Comparison of ENCODE assay signal across 10 cellular contexts in the genomic region with DNA sequence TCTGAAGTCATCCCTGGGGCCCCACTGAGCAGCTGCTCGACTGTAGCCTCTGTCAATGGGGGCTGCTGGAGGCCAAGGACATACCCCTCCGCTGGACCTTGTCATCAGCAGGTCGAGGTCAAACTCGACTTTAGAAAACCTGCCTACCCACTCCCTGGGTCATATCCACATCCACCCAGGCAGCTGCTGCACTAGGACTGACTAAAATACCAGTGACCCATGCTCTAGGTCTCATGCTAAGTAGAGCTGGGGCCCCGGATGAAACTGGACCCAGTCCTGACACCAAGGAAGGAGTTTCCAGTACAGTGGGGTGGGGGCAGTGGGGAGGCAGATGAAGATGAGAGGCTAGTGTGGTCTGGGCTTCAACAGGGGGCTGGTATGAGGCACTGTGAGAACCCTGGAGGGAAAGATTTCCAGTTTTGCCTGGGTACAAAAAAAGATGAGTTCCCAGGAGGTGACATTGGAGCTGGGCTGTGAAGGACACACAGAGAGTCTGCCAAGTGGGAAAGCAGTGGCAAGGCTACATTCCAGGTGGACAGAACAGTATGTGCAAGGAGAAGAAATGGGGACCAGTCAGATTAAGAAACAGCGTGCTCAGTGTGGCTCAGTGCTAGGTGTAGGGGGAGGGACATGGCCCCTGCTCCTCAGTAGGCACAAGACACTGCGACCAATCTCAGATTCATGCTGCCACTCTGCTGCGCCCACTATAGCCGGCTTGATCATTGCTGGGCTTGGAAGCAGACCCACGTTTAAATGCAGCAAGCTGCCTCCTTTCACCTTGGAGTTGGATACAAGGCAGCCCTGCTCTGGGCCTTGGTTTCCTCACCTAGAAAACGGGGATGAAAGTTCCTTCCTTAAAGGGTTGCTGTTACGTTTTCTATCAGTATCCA. TPM values are rescaled to one million over a fixed set of nuclear protein-coding genes. Genes with fewer than 3 reads are reported as not detected.
DNase-seq lines count a peak whose midpoint lies in the region; FAIRE-seq and TF ChIP-seq lines count a peak whose summit lies in the region.
"Had no signal": no experiment of that assay in that cellular context is flagged by ENCODE, and none has a peak within 500 bp of the region (broad histone marks: within the 10 kb centered on the region; RNA-seq: fewer than 3 reads in every experiment).

No MANE protein-coding gene starts in this region.

- no peak for DNase-seq in OCI-LY7 (ENCODE audit: low spot score)
- no peak for DNase-seq in H1 (ENCODE audit: low read depth in 1 of 2, low spot score in 2 of 2)
- no peak for DNase-seq in neural progenitor cell (ENCODE audit: low spot score)
- DNase-seq in EL, result no peak
- no peak for DNase-seq in NCI-H446 treated with DMSO at 0.1 percent for 48 hours (lab: John Stamatoyannopoulos, UW)
- DNase-seq in GDM1 (lab: John Stamatoyannopoulos, UW), result no peak
- no peak for DNase-seq in NCI-H1048 (lab: John Stamatoyannopoulos, UW)
- DNase-seq: DMS53, foreskin melanocyte had no signal

- peaks cover 3% of the 10 kb centered on the region for H3F3A ChIP-seq in neural progenitor cell (ENCODE audit: low read depth)

- H3K4me2 ChIP-seq in BLaER1 treated with 17β-estradiol and CSF1 and Interleukin-3, amounts not matched to agents 10 nM and 100 nM, result peak overlapping the region; percentile 88 to 99 (median 90)
- H3K4me2 ChIP-seq in OCI-LY7 (ENCODE audit: low read length) (peak overlapping the region; percentile 79), H1 (ENCODE audit: insufficient read depth in 1 of 2, low read depth in 2 of 2, low read length in 2 of 2) (no peak overlapping the region), neural progenitor cell (peak overlapping the region; percentile 8)

- 87% methylated on average over 12 of the region's 12 CpGs; no CpG with 5 or more reads in 1 of the 2 experiments for WGBS in H1 (ENCODE audit: extremely low coverage in 1 of 2, insufficient coverage in 1 of 2, insufficient read length in 1 of 2, insufficient replicate concordance in 2 of 2, low coverage in 1 of 2, low lambda C conversion rate in 2 of 2, missing lambda C conversion rate in 1 of 2), 2 experiments

- H2AFZ ChIP-seq in OCI-LY7 (ENCODE audit: low read length) (no peak overlapping the region), H1 (ENCODE audit: low read length) (no peak overlapping the region), neural progenitor cell (replicated peaks) (no peak overlapping the region)

- POLR2A ChIA-PET in OCI-LY7 (lab: Charles Lee), result interaction anchor here (1.3 to 4.2 kb wide), 2 partner anchors 11 to 21 kb away, joined by 4 to 22 read pairs; no protein-coding TSS in a partner anchor
- POLR2A ChIA-PET in H1 (lab: Charles Lee; ENCODE audit: partially characterized antibody), result interaction anchor here (0.7 to 3.9 kb wide), 10 partner anchors 9 to 170 kb away, joined by 3 to 29 read pairs (median 5); no protein-coding TSS in a partner anchor

- peak overlapping the region; percentile 44 for H3K4me3 Mint-ChIP-seq in neural progenitor cell

- TF ChIP-seq CTCF in OCI-LY7 (conservative IDR thresholded peaks at IDR 0.05; ENCODE audit: low read length) (no peak), H1 (IDR thresholded peaks at IDR 0.05; ENCODE audit: control extremely low read depth in 1 of 3, insufficient read depth in 1 of 3, low read depth in 1 of 3, low read length in 3 of 3) (no peak), neural progenitor cell (IDR thresholded peaks at IDR 0.05) (no peak)

- H3K18ac ChIP-seq in H1 (ENCODE audit: extremely low read depth, low read length), result no peak overlapping the region

- TF ChIP-seq EP300 in H1 (IDR thresholded peaks at IDR 0.05; ENCODE audit: borderline replicate concordance in 1 of 2, low read depth in 2 of 2, low read length in 2 of 2), result no peak

- peak overlapping the region; percentile 32 for H3K27ac Mint-ChIP-seq in neural progenitor cell

- H3K27me3 Mint-ChIP-seq in neural progenitor cell (ENCODE audit: insufficient read depth, low read depth), result peaks cover 11% of the 10 kb centered on the region

- H3K9ac ChIP-seq in BLaER1 treated with 17β-estradiol and CSF1 and Interleukin-3, amounts not matched to agents 10 nM and 100 nM, result peak overlapping the region in 7 of 11 experiments; percentile 1 to 54 (median 13); a peak in 7 of 22 replicates
- H3K9ac ChIP-seq in H1 (replicated peaks in 1 of 4; ENCODE audit: extremely low read depth in 1 of 4, low read depth in 3 of 4, low read length in 3 of 4) (no peak overlapping the region), neural progenitor cell (peak overlapping the region; percentile 28)

- no peak overlapping the region for H2BK5ac ChIP-seq in H1 (ENCODE audit: low read depth, low read length)

- CTCF ChIA-PET in OCI-LY7 (lab: Charles Lee; ENCODE audit: unreplicated experiment) (no interaction called here), H1 (lab: Charles Lee; ENCODE audit: partially characterized antibody) (interaction anchor here (0.7 to 2.1 kb wide), 6 partner anchors 8 to 211 kb away, joined by 3 to 9 read pairs (median 3); no protein-coding TSS in a partner anchor)

- H3K4ac ChIP-seq in H1 (replicated peaks; ENCODE audit: insufficient read length, low read depth, low read length), result no peak overlapping the region

- no peak overlapping the region for H2BK15ac ChIP-seq in H1 (ENCODE audit: low read length)

- H3K9me2 ChIP-seq in OCI-LY7 (ENCODE audit: insufficient read depth, low read length), result no peaks in the 10 kb centered on the region

- BruUV-seq in OCI-LY7 (replicated peaks; lab: Mats Ljungman, UMichigan), result no TSS peak

- no peak overlapping the region for H4K5ac ChIP-seq in H1 (ENCODE audit: insufficient read length, low read depth, low read length)

- H2BK12ac ChIP-seq in H1 (ENCODE audit: low read depth, low read length), result no peak overlapping the region

- no peak; a peak in 1 of 3 replicates for TF ChIP-seq POLR2A in H1 (IDR thresholded peaks at IDR 0.05; ENCODE audit: control extremely low read depth in 1 of 2, low read depth in 2 of 2, low read length in 2 of 2)

- H3K14ac ChIP-seq in H1 (ENCODE audit: insufficient read length), result no peak overlapping the region

- no peaks in the 10 kb centered on the region for H3K23me2 ChIP-seq in H1 (ENCODE audit: low read depth, low read length)

- no peak overlapping the region for H3K23ac ChIP-seq in H1 (ENCODE audit: insufficient read length)

- H3K56ac ChIP-seq in H1 (replicated peaks; ENCODE audit: insufficient read length, low read depth, low read length), result no peak overlapping the region

- peak overlapping the region in 7 of 11 experiments; percentile 22 to 70 (median 39); a peak in 9 of 22 replicates for H3K27ac ChIP-seq in BLaER1 treated with 17β-estradiol and CSF1 and Interleukin-3, amounts not matched to agents 10 nM and 100 nM
- H3K27ac ChIP-seq in OCI-LY7 (ENCODE audit: low read depth, low read length, poor library complexity, severe bottlenecking) (peak overlapping the region; percentile 93), H1 (ENCODE audit: low read depth, low read length) (no peak overlapping the region), neural progenitor cell (no peak overlapping the region)

- no peak overlapping the region for H2AK5ac ChIP-seq in H1 (ENCODE audit: low read depth, low read length)

- no peak overlapping the region for H2BK120ac ChIP-seq in H1 (replicated peaks; ENCODE audit: low read depth, low read length)

- no peak overlapping the region for H2BK20ac ChIP-seq in H1 (ENCODE audit: low read length)

- peaks cover 34 to 100% (median 95%) of the 10 kb centered on the region in 11 experiments; a peak in 21 of 22 replicates for H4K20me1 ChIP-seq in BLaER1 treated with 17β-estradiol and CSF1 and Interleukin-3, amounts not matched to agents 10 nM and 100 nM
- peaks cover 9% of the 10 kb centered on the region; the same call in 1 of the 2 replicates for H4K20me1 ChIP-seq in OCI-LY7 (ENCODE audit: insufficient read depth, low read length)
- peaks cover 63 to 68% of the 10 kb centered on the region in 2 experiments for H4K20me1 ChIP-seq in H1 (replicated peaks in 1 of 2; ENCODE audit: control insufficient read depth in 1 of 2, insufficient read depth in 2 of 2, low read length in 2 of 2)
- peaks cover 100% of the 10 kb centered on the region for H4K20me1 ChIP-seq in neural progenitor cell (ENCODE audit: low read depth)

- H4K8ac ChIP-seq in H1 (ENCODE audit: extremely low read depth, insufficient read depth, low read length), result 0 out of 2 replicates have a peak overlapping the region, but pooled peaks have one; percentile 4

- H3K36me3 Mint-ChIP-seq in neural progenitor cell, result peaks cover 48% of the 10 kb centered on the region

- peaks cover 29% of the 10 kb centered on the region for H3K79me1 ChIP-seq in H1 (ENCODE audit: low read depth, low read length)

- H3K27me3 ChIP-seq in BLaER1 treated with 17β-estradiol and CSF1 and Interleukin-3, amounts not matched to agents 10 nM and 100 nM, result no peaks in the 10 kb centered on the region
- H3K27me3 ChIP-seq in H1 (replicated peaks in 1 of 4; ENCODE audit: control insufficient read depth in 3 of 4, extremely low read depth in 1 of 4, insufficient read depth in 3 of 4, low read length in 3 of 4) (no peaks in the 10 kb centered on the region), neural progenitor cell (no peaks in the 10 kb centered on the region)

- no peak for FAIRE-seq in H1 (lab: Jason Lieb, UNC)

- intact Hi-C loops in OCI-LY7 (cut with micrococcal nuclease; ENCODE audit: unreplicated experiment), result no loop called here

- H3K79me2 ChIP-seq in OCI-LY7 (ENCODE audit: insufficient read depth, low read depth, low read length), result peaks cover 92% of the 10 kb centered on the region
- peaks cover 55 to 99% of the 10 kb centered on the region in 2 experiments for H3K79me2 ChIP-seq in H1 (ENCODE audit: control insufficient read depth in 1 of 2, insufficient read depth in 2 of 2, low read length in 2 of 2)
- H3K79me2 ChIP-seq in neural progenitor cell (ENCODE audit: low read depth), result peaks cover 100% of the 10 kb centered on the region

- H3K4me1 ChIP-seq in BLaER1 treated with 17β-estradiol and CSF1 and Interleukin-3, amounts not matched to agents 10 nM and 100 nM, result peaks cover 97 to 100% (median 100%) of the 10 kb centered on the region in 10 experiments
- H3K4me1 ChIP-seq in OCI-LY7 (ENCODE audit: insufficient read depth, low read length, poor library complexity, severe bottlenecking) (peaks cover 100% of the 10 kb centered on the region), H1 (replicated peaks in 1 of 4; ENCODE audit: control insufficient read depth in 3 of 4, insufficient read depth in 4 of 4, low read length in 3 of 4) (peaks cover 19 to 42% (median 30%) of the 10 kb centered on the region in 4 experiments), neural progenitor cell (peaks cover 40% of the 10 kb centered on the region)

- TF ChIP-seq RAD21 in H1 (IDR thresholded peaks at IDR 0.05 in 1 of 2, conservative IDR thresholded peaks at IDR 0.05 in 1 of 2; ENCODE audit: low read depth in 2 of 2, low read length in 2 of 2), result no peak

- peaks cover 20 to 58% (median 40%) of the 10 kb centered on the region in 11 experiments; a peak in 21 of 22 replicates for H3K36me3 ChIP-seq in BLaER1 treated with 17β-estradiol and CSF1 and Interleukin-3, amounts not matched to agents 10 nM and 100 nM
- peaks cover 82% of the 10 kb centered on the region for H3K36me3 ChIP-seq in OCI-LY7 (ENCODE audit: insufficient read depth, low read length)
- peaks cover 13 to 62% (median 32%) of the 10 kb centered on the region in 4 experiments for H3K36me3 ChIP-seq in H1 (ENCODE audit: control insufficient read depth in 2 of 4, insufficient read depth in 4 of 4, low read length in 3 of 4)
- H3K36me3 ChIP-seq in neural progenitor cell, result peaks cover 10% of the 10 kb centered on the region

- no peaks in the 10 kb centered on the region for H3K9me3 ChIP-seq in BLaER1 treated with 17β-estradiol and CSF1 and Interleukin-3, amounts not matched to agents 10 nM and 100 nM (replicated peaks in 1 of 11)
- H3K9me3 ChIP-seq in OCI-LY7 (ENCODE audit: low read length), result no peaks in the 10 kb centered on the region
- no peaks in the 10 kb centered on the region for H3K9me3 ChIP-seq in H1 (ENCODE audit: insufficient read depth in 2 of 2, low read depth in 1 of 2, low read length in 1 of 2)
- H3K9me3 ChIP-seq in neural progenitor cell (ENCODE audit: low read depth), result no peaks in the 10 kb centered on the region

- H3K4me1 Mint-ChIP-seq in neural progenitor cell, result peaks cover 89% of the 10 kb centered on the region

- no peak overlapping the region for H4K91ac ChIP-seq in H1 (replicated peaks; ENCODE audit: insufficient read length, low read length)

- no peaks in the 10 kb centered on the region for H3K9me3 Mint-ChIP-seq in neural progenitor cell

- H3K4me3 ChIP-seq in BLaER1 treated with 17β-estradiol and CSF1 and Interleukin-3, amounts not matched to agents 10 nM and 100 nM, result no peak overlapping the region
- H3K4me3 ChIP-seq in OCI-LY7 (ENCODE audit: low read depth, low read length, poor library complexity, severe bottlenecking) (peak overlapping the region; percentile 43), H1 (ENCODE audit: extremely low read depth in 1 of 4, insufficient read depth in 2 of 4, low read depth in 3 of 4, low read length in 4 of 4) (no peak overlapping the region), neural progenitor cell (no peak overlapping the region)

RNA-seq across cellular contexts. Expression of a gene that starts 12.3 kb away (rescaled TPM):
- total RNA-seq in OCI-LY7 (2014; rRNA removed; shearing (Covaris generic)), result 45.7 and 66.6 TPM in 2 replicates
- total RNA-seq in OCI-LY7 (2022) (78.9 and 93.4 TPM in 2 replicates), neural progenitor cell (ENCODE audit: low replicate concordance) (303 and 720 TPM in 2 replicates)
- 230 and 239 TPM in 2 replicates for total RNA-seq in H1 (2021; fragmentation: NEBNext Ultra II Directional; extraction: Animal tissue kit (Norgen Biotek cat#: 25700))
- 308 and 434 TPM in 2 replicates for polyA plus RNA-seq in H1 (2011; rRNA removed)
- polyA plus RNA-seq in H1 (2011; cell fraction: cytosol; rRNA removed), result 236 TPM
- polyA plus RNA-seq in H1 (2011; cell fraction: nucleus; rRNA removed), result 357 TPM
- 162 to 242 TPM (median 209 TPM) in 4 replicates for polyA plus RNA-seq in H1 (2012, experiment 1 of 2)
- polyA plus RNA-seq in H1 (2012, experiment 2 of 2), result 247 TPM
- 529 TPM for polyA plus RNA-seq in H1 (2013, experiment 1 of 2)
- 510 TPM for polyA plus RNA-seq in H1 (2013, experiment 2 of 2)
- polyA minus RNA-seq in H1 (2011; rRNA and poly(A)+ RNA removed), result 208 and 234 TPM in 2 replicates
- 142 TPM for polyA minus RNA-seq in H1 (2011; cell fraction: cytosol; rRNA and poly(A)+ RNA removed)
- 197 TPM for polyA minus RNA-seq in H1 (2011; cell fraction: nucleus; rRNA and poly(A)+ RNA removed)

Comparison
In these comparisons a context has a peak if more than half of its experiments do, and no peak if none do; other contexts are left out.
1. H3K27ac ChIP-seq: peak in BLaER1 treated with 17β-estradiol and CSF1 and Interleukin-3, amounts not matched to agents 10 nM and 100 nM (7 of 11) and OCI-LY7 (single experiment); none in H1 (single experiment) and neural progenitor cell (single experiment).
2. H3K4me2 ChIP-seq: peak in BLaER1 treated with 17β-estradiol and CSF1 and Interleukin-3, amounts not matched to agents 10 nM and 100 nM (11 of 11), OCI-LY7 (single experiment) and neural progenitor cell (single experiment); none in H1 (0 of 2).
3. H3K9ac ChIP-seq: peak in BLaER1 treated with 17β-estradiol and CSF1 and Interleukin-3, amounts not matched to agents 10 nM and 100 nM (7 of 11) and neural progenitor cell (single experiment); none in H1 (0 of 4).